8 cellular contexts compared by ENCODE assay signal in the genomic region with DNA sequence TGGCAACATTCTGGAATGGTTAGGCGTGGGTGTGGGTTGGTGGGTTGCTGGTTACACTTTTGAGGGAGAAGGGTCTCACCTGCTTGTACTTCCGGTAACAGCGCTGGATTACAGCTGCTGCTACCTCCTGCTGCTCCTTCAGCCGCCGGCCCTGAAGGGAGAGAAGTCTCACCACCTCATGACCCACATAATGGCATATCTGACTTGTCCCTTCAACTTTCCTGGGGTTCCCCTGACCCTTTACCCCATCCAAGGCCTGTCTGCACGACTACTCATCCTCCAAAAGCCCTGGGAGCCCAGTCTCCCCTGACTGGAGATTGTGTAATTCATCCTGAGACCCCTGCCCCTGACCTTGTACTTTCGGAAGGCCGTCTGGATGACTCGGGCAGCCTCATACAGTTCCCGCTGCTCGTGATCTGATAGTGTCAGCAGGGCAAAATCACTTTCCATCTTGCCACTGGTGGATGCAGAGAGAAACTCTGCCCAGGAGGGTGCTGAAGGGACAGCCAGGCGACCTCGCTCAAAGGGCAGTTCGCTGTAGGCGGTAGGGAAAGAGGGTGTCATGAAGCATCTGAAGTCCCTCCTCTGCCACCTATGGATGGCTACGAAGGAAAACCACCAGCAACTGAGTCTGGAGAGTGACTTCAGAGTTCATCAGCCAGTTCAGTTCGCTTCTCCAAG.
DNase-seq lines count a peak whose midpoint lies in the region; ATAC-seq and TF ChIP-seq lines count a peak whose summit lies in the region.

No MANE protein-coding gene starts in this region.

- H3K36me3 ChIP-seq in WERI-Rb-1, result peaks cover 45% of the 10 kb centered on the region
- H3K36me3 ChIP-seq in iPS-15b (ENCODE audit: control insufficient read depth, insufficient read depth, low read length), result peaks cover 14% of the 10 kb centered on the region

- H3K9ac ChIP-seq in iPS-15b (ENCODE audit: low read depth, low read length), result peak overlapping the region; percentile 81

- peaks cover 8% of the 10 kb centered on the region for H3K4me1 ChIP-seq in iPS-15b (ENCODE audit: control insufficient read depth, insufficient read depth, low read length)

- H3K4me3 ChIP-seq in WERI-Rb-1 (ENCODE audit: low read depth, low read length) (no peak overlapping the region), iPS-15b (ENCODE audit: low read depth, low read length) (peak overlapping the region; percentile 97)

- ATAC-seq in stimulated activated naive CD8-positive, alpha-beta T cell treated with anti-CD3 and anti-CD28 coated beads, Interleukin-15, Interleukin-2, amounts not matched to agents 100 U/mL and 50 U/mL, for 24 hours, result peak; percentile 26
- ATAC-seq in GM21360 (IDR thresholded peaks at IDR 0.05; ENCODE audit: unreplicated experiment) (no peak), GM18498 (IDR thresholded peaks at IDR 0.05; ENCODE audit: unreplicated experiment) (no peak)

- H3K9me3 ChIP-seq in WERI-Rb-1 (ENCODE audit: severe bottlenecking) (no peaks in the 10 kb centered on the region), iPS-15b (ENCODE audit: control insufficient read depth, insufficient read depth, low read length) (no peaks in the 10 kb centered on the region)

- no peak for TF ChIP-seq CTCF in WERI-Rb-1 (IDR thresholded peaks at IDR 0.05; ENCODE audit: low read depth, low read length)

- no peaks in the 10 kb centered on the region for H3K27me3 ChIP-seq in WERI-Rb-1 (ENCODE audit: insufficient read depth, low read depth, severe bottlenecking)
- peaks cover 6% of the 10 kb centered on the region for H3K27me3 ChIP-seq in iPS-15b (ENCODE audit: control insufficient read depth, insufficient read depth, low read length)

- peak in 2 of 3 experiments; percentile 25 to 46 for DNase-seq in activated CD8-positive, alpha-beta memory T cell treated with anti-CD3 and anti-CD28 coated beads for 48 hours (ENCODE audit: low read depth in 2 of 3, low spot score in 2 of 3)
- DNase-seq in activated CD8-positive, alpha-beta memory T cell treated with anti-CD3 and anti-CD28 coated beads, Interleukin-2, amount 50 U/mL, for 4 hours, result no peak
- DNase-seq in WERI-Rb-1, result no peak
- DNase-seq in stimulated activated naive CD8-positive, alpha-beta T cell treated with anti-CD3 and anti-CD28 coated beads, Interleukin-15, Interleukin-2, amounts not matched to agents 100 U/mL and 50 U/mL, for 24 hours, result peak; percentile 75
- no peak for DNase-seq in DMS79 treated with DMSO at 0.1 percent for 48 hours (lab: John Stamatoyannopoulos, UW)

- peak overlapping the region; percentile 91 for H3K27ac ChIP-seq in WERI-Rb-1

Comparison
In these comparisons a context has a peak if more than half of its experiments do, and no peak if none do; other contexts are left out.
1. DNase-seq: peak in activated CD8-positive, alpha-beta memory T cell treated with anti-CD3 and anti-CD28 coated beads for 48 hours (2 of 3) and stimulated activated naive CD8-positive, alpha-beta T cell treated with anti-CD3 and anti-CD28 coated beads, Interleukin-15, Interleukin-2, amounts not matched to agents 100 U/mL and 50 U/mL, for 24 hours (single experiment); none in activated CD8-positive, alpha-beta memory T cell treated with anti-CD3 and anti-CD28 coated beads, Interleukin-2, amount 50 U/mL, for 4 hours (single experiment), WERI-Rb-1 (single experiment) and DMS79 treated with DMSO at 0.1 percent for 48 hours (single experiment).